ENCODE assay signal across 17 cellular contexts in genomic region chr15:67775998-67776397, GRCh38. TPM values are rescaled to one million over a fixed set of nuclear protein-coding genes. Genes with fewer than 3 reads are reported as not detected.
A peak's percentile ranks its signal among the peaks of the same experiment; 100 is the strongest.
DNase-seq lines count a peak whose midpoint lies in the region; ATAC-seq and TF ChIP-seq lines count a peak whose summit lies in the region.
"Had no signal": no experiment of that assay in that cellular context is flagged by ENCODE, and none has a peak within 500 bp of the region (broad histone marks: within the 10 kb centered on the region; RNA-seq: fewer than 3 reads in every experiment).

No MANE protein-coding gene starts in this region.

- H2AFZ ChIP-seq in Loucy (ENCODE audit: low read length) (no peak overlapping the region), mesenchymal stem cell (ENCODE audit: low read depth, low read length) (no peak overlapping the region)
- H2AFZ ChIP-seq: GM23248 had no signal

- ATAC-seq in GM18519 (IDR thresholded peaks at IDR 0.05; ENCODE audit: low FRiP score, unreplicated experiment), result no peak
- ATAC-seq: CD8-positive, alpha-beta T cell; GM12878 had no signal

- no peaks in the 10 kb centered on the region for H3F3A ChIP-seq in Loucy (ENCODE audit: low read depth)

- H3K9me3 ChIP-seq in Loucy (ENCODE audit: insufficient read depth, low read depth, low read length) (no peaks in the 10 kb centered on the region), mesenchymal stem cell (ENCODE audit: control insufficient read depth, low read length) (no peaks in the 10 kb centered on the region)

- H3K4me1 Mint-ChIP-seq in activated T-helper 1 cell treated with anti-CD3 and anti-CD28 coated beads, Interleukin-12 subunit alpha, Interleukin-12 subunit beta, Interleukin-2, Interleukin-4 antibody, amounts not matched to agents 30 ng/mL and 10 ng/mL and 1 ng/mL, durations not matched to agents 14 hours and 24 hours and 36 hours (ENCODE audit: low read depth), result no peaks in the 10 kb centered on the region

- no peak overlapping the region for H3K18ac ChIP-seq in mesenchymal stem cell (ENCODE audit: low read depth in 1 of 2, low read length in 2 of 2)

- H3K4ac ChIP-seq in mesenchymal stem cell (ENCODE audit: low read depth in 1 of 2, low read length in 2 of 2), result no peak overlapping the region

- peak overlapping the region; percentile 63 for H3K27ac ChIP-seq in mesenchymal stem cell (ENCODE audit: low read length, poor library complexity, severe bottlenecking)
- H3K27ac ChIP-seq: C4-2B, GM23248 had no signal

- H3K14ac ChIP-seq in mesenchymal stem cell (ENCODE audit: low read length in 2 of 2), result no peak overlapping the region

- no peak overlapping the region for H4K8ac ChIP-seq in mesenchymal stem cell (ENCODE audit: low read length)

- H2BK15ac ChIP-seq in mesenchymal stem cell (ENCODE audit: low read depth, poor library complexity, severe bottlenecking), result no peak overlapping the region

- DNase-seq in mesenchymal stem cell (no peak), putamen (ENCODE audit: low spot score) (peak; percentile 47), NCI-H187 treated with DMSO at 0.1 percent for 48 hours (lab: John Stamatoyannopoulos, UW) (no peak), hypothalamus (lab: John Stamatoyannopoulos, UW) (no peak)
- no peak for DNase-seq in activated T-helper 1 cell treated with anti-CD3 and anti-CD28 coated beads, Interleukin-12 subunit alpha, Interleukin-12 subunit beta, Interleukin-2, Interleukin-4 antibody, amounts not matched to agents 30 ng/mL and 10 ng/mL and 1 ng/mL, durations not matched to agents 14 hours and 24 hours and 36 hours (ENCODE audit: low spot score)
- DNase-seq: CD4-positive, CD25-positive, alpha-beta regulatory T cell; CD8-positive, alpha-beta T cell; DMS 273 treated with DMSO at 0.1 percent for 48 hours; DMS79; GDM1; H7 had no signal

- no peak overlapping the region for H3K23ac ChIP-seq in mesenchymal stem cell (ENCODE audit: low read length in 2 of 2)

- H3K4me1 ChIP-seq in Loucy (ENCODE audit: insufficient read depth, low read length, poor library complexity, severe bottlenecking), result peaks cover 46% of the 10 kb centered on the region
- H3K4me1 ChIP-seq in mesenchymal stem cell (ENCODE audit: control insufficient read depth, insufficient read depth, low read depth, low read length), result peaks cover 9% of the 10 kb centered on the region

- TF ChIP-seq CTCF in Loucy (conservative IDR thresholded peaks at IDR 0.05; ENCODE audit: low read length), result no peak

- H2BK12ac ChIP-seq in mesenchymal stem cell (ENCODE audit: low read length in 2 of 2), result no peak overlapping the region

- peak overlapping the region; percentile 31 for H3K9ac ChIP-seq in Loucy (ENCODE audit: low read depth, low read length, poor library complexity, severe bottlenecking)
- H3K9ac ChIP-seq in mesenchymal stem cell (ENCODE audit: low read length), result no peak overlapping the region
- H3K9ac ChIP-seq: GM23248 had no signal

- H3K4me3 ChIP-seq in Loucy (ENCODE audit: low read length, poor library complexity, severe bottlenecking) (no peak overlapping the region), mesenchymal stem cell (ENCODE audit: insufficient read depth in 1 of 2, low read depth in 1 of 2, low read length in 2 of 2) (no peak overlapping the region)
- H3K4me3 ChIP-seq: GM12878, GM23248 had no signal

- intact Hi-C loops in activated T-helper 1 cell treated with anti-CD3 and anti-CD28 coated beads, Interleukin-12 subunit alpha, Interleukin-12 subunit beta, Interleukin-2, Interleukin-4 antibody, amounts not matched to agents 30 ng/mL and 10 ng/mL and 1 ng/mL, durations not matched to agents 14 hours and 24 hours and 36 hours (cut with micrococcal nuclease), result no loop called here

- H3K4me2 ChIP-seq in Loucy (ENCODE audit: low read depth, low read length, poor library complexity, severe bottlenecking) (no peak overlapping the region), mesenchymal stem cell (ENCODE audit: low read length, poor library complexity, severe bottlenecking) (no peak overlapping the region)

- H2BK120ac ChIP-seq in mesenchymal stem cell (ENCODE audit: low read depth, low read length), result no peak overlapping the region

- H3K4me3 Mint-ChIP-seq in activated T-helper 1 cell treated with anti-CD3 and anti-CD28 coated beads, Interleukin-12 subunit alpha, Interleukin-12 subunit beta, Interleukin-2, Interleukin-4 antibody, amounts not matched to agents 30 ng/mL and 10 ng/mL and 1 ng/mL, durations not matched to agents 14 hours and 24 hours and 36 hours, result no peak overlapping the region
- H3K4me3 Mint-ChIP-seq: CD4-positive, CD25-positive, alpha-beta regulatory T cell; CD8-positive, alpha-beta T cell had no signal

- no peaks in the 10 kb centered on the region for H4K20me1 ChIP-seq in Loucy (ENCODE audit: insufficient read depth, low read length, poor library complexity, severe bottlenecking)

- H3K27ac Mint-ChIP-seq in activated T-helper 1 cell treated with anti-CD3 and anti-CD28 coated beads, Interleukin-12 subunit alpha, Interleukin-12 subunit beta, Interleukin-2, Interleukin-4 antibody, amounts not matched to agents 30 ng/mL and 10 ng/mL and 1 ng/mL, durations not matched to agents 14 hours and 24 hours and 36 hours, result no peak overlapping the region
- H3K27ac Mint-ChIP-seq: CD8-positive, alpha-beta T cell had no signal

- H4K91ac ChIP-seq in mesenchymal stem cell (ENCODE audit: low read length), result no peak overlapping the region

- H3K27me3 ChIP-seq in Loucy (ENCODE audit: insufficient read depth, low read length, poor library complexity, severe bottlenecking), result no peaks in the 10 kb centered on the region
- H3K27me3 ChIP-seq in mesenchymal stem cell (ENCODE audit: control insufficient read depth in 1 of 2, insufficient read depth in 1 of 2, low read length in 2 of 2), result no peaks in the 10 kb centered on the region

- H3K9me3 Mint-ChIP-seq in activated T-helper 1 cell treated with anti-CD3 and anti-CD28 coated beads, Interleukin-12 subunit alpha, Interleukin-12 subunit beta, Interleukin-2, Interleukin-4 antibody, amounts not matched to agents 30 ng/mL and 10 ng/mL and 1 ng/mL, durations not matched to agents 14 hours and 24 hours and 36 hours, result no peaks in the 10 kb centered on the region
- H3K9me3 Mint-ChIP-seq: CD4-positive, CD25-positive, alpha-beta regulatory T cell; CD8-positive, alpha-beta T cell had no signal

- no peaks in the 10 kb centered on the region for H3K27me3 Mint-ChIP-seq in activated T-helper 1 cell treated with anti-CD3 and anti-CD28 coated beads, Interleukin-12 subunit alpha, Interleukin-12 subunit beta, Interleukin-2, Interleukin-4 antibody, amounts not matched to agents 30 ng/mL and 10 ng/mL and 1 ng/mL, durations not matched to agents 14 hours and 24 hours and 36 hours (ENCODE audit: insufficient read depth)
- H3K27me3 Mint-ChIP-seq: CD4-positive, CD25-positive, alpha-beta regulatory T cell had no signal

- H3K79me2 ChIP-seq in Loucy (ENCODE audit: insufficient read depth, low read length), result peaks cover 11% of the 10 kb centered on the region

- H3K79me1 ChIP-seq in mesenchymal stem cell (replicated peaks; ENCODE audit: low read length, poor library complexity, severe bottlenecking), result no peaks in the 10 kb centered on the region

- no peak overlapping the region for H2BK5ac ChIP-seq in mesenchymal stem cell (ENCODE audit: low read depth, low read length, poor library complexity, severe bottlenecking)

- H2AK5ac ChIP-seq in mesenchymal stem cell (ENCODE audit: low read length, severe bottlenecking), result peak overlapping the region; percentile 23

- H3K36me3 ChIP-seq in Loucy (ENCODE audit: insufficient read depth, low read length), result no peaks in the 10 kb centered on the region
- H3K36me3 ChIP-seq in mesenchymal stem cell (ENCODE audit: control insufficient read depth in 1 of 2, insufficient read depth in 2 of 2, low read depth in 1 of 2, low read length in 2 of 2), result peaks cover 0 to 4% of the 10 kb centered on the region in 2 experiments

- no peaks in the 10 kb centered on the region for H3K9me2 ChIP-seq in Loucy (replicated peaks; ENCODE audit: low read depth, low read length)

- WGBS in mesenchymal stem cell, result 93% methylated on average over 3 of the region's 3 CpGs

- peaks cover 2% of the 10 kb centered on the region for H3K36me3 Mint-ChIP-seq in activated T-helper 1 cell treated with anti-CD3 and anti-CD28 coated beads, Interleukin-12 subunit alpha, Interleukin-12 subunit beta, Interleukin-2, Interleukin-4 antibody, amounts not matched to agents 30 ng/mL and 10 ng/mL and 1 ng/mL, durations not matched to agents 14 hours and 24 hours and 36 hours (ENCODE audit: low read depth)

RNA-seq across cellular contexts. Expression of gene SKOR1, which starts 49.3 kb away (rescaled TPM):
- polyA plus RNA-seq in mesenchymal stem cell (2013, experiment 1 of 2), result 0.06 TPM
- polyA plus RNA-seq in mesenchymal stem cell (2013, experiment 2 of 2), result 0.08 TPM
- 0.21 TPM in 1 of 2 replicates, not detected in the other for total RNA-seq in activated T-helper 1 cell treated with anti-CD3 and anti-CD28 coated beads, Interleukin-12 subunit alpha, Interleukin-12 subunit beta, Interleukin-2, Interleukin-4 antibody, amounts not matched to agents 30 ng/mL and 10 ng/mL and 1 ng/mL, durations not matched to agents 14 hours and 24 hours and 36 hours
- total RNA-seq: A172, H7 had no signal
- polyA plus RNA-seq: CD4-positive, CD25-positive, alpha-beta regulatory T cell; GM23248 had no signal
